2 cellular contexts compared by ENCODE assay signal in the genomic region with DNA sequence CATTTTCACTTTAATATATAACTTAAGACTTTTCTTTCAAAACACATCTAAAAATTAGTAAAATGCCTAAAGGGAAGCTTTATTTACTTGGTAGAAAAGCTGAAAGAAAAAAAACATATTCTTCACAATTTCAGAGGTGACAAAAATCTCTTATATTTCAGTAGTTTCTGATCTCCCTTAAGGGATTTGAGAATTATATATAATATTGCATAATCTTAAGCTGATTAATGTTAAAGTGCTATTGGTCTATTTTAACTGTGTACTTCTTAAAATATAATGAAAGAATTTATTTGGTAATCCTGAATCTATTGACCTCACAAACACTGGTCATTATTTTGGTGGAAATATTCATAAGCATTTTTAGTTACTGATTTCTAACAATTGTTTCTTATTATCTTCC.
TF ChIP-seq lines count a peak whose summit lies in the region.

No MANE protein-coding gene starts in this region.

TF ChIP-seq in SK-N-SH, 30 proteins besides CTCF, POLR2A, EP300 and RAD21 (continued from another document):
- TF ChIP-seq, protein P1, sequence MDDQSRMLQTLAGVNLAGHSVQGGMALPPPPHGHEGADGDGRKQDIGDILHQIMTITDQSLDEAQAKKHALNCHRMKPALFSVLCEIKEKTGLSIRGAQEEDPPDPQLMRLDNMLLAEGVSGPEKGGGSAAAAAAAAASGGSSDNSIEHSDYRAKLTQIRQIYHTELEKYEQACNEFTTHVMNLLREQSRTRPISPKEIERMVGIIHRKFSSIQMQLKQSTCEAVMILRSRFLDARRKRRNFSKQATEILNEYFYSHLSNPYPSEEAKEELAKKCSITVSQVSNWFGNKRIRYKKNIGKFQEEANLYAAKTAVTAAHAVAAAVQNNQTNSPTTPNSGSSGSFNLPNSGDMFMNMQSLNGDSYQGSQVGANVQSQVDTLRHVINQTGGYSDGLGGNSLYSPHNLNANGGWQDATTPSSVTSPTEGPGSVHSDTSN (IDR thresholded peaks at IDR 0.05), result no peak
- TF ChIP-seq FOXM1 (IDR thresholded peaks at IDR 0.05; ENCODE audit: low read depth) (no peak), FOSL2 (IDR thresholded peaks at IDR 0.05; ENCODE audit: borderline replicate concordance, low read depth) (no peak), NRF1 (IDR thresholded peaks at IDR 0.05; ENCODE audit: low read depth, low read length) (no peak), TCF12 (IDR thresholded peaks at IDR 0.05) (no peak), RCOR1 (IDR thresholded peaks at IDR 0.05; ENCODE audit: low read length) (no peak), TEAD4 (IDR thresholded peaks at IDR 0.05; ENCODE audit: borderline replicate concordance, insufficient read depth) (no peak), POLR2AphosphoS5 (IDR thresholded peaks at IDR 0.05; ENCODE audit: low read depth, low read length) (no peak)
- TF ChIP-seq, protein P2, sequence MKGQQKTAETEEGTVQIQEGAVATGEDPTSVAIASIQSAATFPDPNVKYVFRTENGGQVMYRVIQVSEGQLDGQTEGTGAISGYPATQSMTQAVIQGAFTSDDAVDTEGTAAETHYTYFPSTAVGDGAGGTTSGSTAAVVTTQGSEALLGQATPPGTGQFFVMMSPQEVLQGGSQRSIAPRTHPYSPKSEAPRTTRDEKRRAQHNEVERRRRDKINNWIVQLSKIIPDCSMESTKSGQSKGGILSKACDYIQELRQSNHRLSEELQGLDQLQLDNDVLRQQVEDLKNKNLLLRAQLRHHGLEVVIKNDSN (IDR thresholded peaks at IDR 0.05; ENCODE audit: borderline replicate concordance, low read depth), result no peak

TF ChIP-seq in SK-N-SH treated with all-trans-retinoic acid at 6 μM for 48 hours, 23 proteins besides CTCF, POLR2A, EP300 and RAD21 (continued from another document):
- TF ChIP-seq, protein P3, sequence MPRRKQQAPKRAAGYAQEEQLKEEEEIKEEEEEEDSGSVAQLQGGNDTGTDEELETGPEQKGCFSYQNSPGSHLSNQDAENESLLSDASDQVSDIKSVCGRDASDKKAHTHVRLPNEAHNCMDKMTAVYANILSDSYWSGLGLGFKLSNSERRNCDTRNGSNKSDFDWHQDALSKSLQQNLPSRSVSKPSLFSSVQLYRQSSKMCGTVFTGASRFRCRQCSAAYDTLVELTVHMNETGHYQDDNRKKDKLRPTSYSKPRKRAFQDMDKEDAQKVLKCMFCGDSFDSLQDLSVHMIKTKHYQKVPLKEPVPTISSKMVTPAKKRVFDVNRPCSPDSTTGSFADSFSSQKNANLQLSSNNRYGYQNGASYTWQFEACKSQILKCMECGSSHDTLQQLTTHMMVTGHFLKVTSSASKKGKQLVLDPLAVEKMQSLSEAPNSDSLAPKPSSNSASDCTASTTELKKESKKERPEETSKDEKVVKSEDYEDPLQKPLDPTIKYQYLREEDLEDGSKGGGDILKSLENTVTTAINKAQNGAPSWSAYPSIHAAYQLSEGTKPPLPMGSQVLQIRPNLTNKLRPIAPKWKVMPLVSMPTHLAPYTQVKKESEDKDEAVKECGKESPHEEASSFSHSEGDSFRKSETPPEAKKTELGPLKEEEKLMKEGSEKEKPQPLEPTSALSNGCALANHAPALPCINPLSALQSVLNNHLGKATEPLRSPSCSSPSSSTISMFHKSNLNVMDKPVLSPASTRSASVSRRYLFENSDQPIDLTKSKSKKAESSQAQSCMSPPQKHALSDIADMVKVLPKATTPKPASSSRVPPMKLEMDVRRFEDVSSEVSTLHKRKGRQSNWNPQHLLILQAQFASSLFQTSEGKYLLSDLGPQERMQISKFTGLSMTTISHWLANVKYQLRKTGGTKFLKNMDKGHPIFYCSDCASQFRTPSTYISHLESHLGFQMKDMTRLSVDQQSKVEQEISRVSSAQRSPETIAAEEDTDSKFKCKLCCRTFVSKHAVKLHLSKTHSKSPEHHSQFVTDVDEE (CRISPR knock-in tag; IDR thresholded peaks at IDR 0.05), result no peak
- no peak for TF ChIP-seq ZFP3 (CRISPR knock-in tag; IDR thresholded peaks at IDR 0.05)
- TF ChIP-seq PPARA (CRISPR knock-in tag; IDR thresholded peaks at IDR 0.05; ENCODE audit: borderline replicate concordance), result no peak
- no peak for TF ChIP-seq BACH2 (CRISPR knock-in tag; IDR thresholded peaks at IDR 0.05; ENCODE audit: borderline replicate concordance)
- TF ChIP-seq, protein P4, sequence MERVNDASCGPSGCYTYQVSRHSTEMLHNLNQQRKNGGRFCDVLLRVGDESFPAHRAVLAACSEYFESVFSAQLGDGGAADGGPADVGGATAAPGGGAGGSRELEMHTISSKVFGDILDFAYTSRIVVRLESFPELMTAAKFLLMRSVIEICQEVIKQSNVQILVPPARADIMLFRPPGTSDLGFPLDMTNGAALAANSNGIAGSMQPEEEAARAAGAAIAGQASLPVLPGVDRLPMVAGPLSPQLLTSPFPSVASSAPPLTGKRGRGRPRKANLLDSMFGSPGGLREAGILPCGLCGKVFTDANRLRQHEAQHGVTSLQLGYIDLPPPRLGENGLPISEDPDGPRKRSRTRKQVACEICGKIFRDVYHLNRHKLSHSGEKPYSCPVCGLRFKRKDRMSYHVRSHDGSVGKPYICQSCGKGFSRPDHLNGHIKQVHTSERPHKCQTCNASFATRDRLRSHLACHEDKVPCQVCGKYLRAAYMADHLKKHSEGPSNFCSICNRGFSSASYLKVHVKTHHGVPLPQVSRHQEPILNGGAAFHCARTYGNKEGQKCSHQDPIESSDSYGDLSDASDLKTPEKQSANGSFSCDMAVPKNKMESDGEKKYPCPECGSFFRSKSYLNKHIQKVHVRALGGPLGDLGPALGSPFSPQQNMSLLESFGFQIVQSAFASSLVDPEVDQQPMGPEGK (CRISPR knock-in tag; IDR thresholded peaks at IDR 0.05; ENCODE audit: borderline replicate concordance), result no peak
- TF ChIP-seq, protein P5, sequence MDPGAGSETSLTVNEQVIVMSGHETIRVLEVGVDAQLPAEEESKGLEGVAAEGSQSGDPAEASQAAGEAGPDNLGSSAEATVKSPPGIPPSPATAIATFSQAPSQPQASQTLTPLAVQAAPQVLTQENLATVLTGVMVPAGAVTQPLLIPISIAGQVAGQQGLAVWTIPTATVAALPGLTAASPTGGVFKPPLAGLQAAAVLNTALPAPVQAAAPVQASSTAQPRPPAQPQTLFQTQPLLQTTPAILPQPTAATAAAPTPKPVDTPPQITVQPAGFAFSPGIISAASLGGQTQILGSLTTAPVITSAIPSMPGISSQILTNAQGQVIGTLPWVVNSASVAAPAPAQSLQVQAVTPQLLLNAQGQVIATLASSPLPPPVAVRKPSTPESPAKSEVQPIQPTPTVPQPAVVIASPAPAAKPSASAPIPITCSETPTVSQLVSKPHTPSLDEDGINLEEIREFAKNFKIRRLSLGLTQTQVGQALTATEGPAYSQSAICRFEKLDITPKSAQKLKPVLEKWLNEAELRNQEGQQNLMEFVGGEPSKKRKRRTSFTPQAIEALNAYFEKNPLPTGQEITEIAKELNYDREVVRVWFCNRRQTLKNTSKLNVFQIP (CRISPR knock-in tag; IDR thresholded peaks at IDR 0.05; ENCODE audit: borderline replicate concordance, low read depth), result no peak
